19 cellular contexts compared by ENCODE assay signal in the genomic region with DNA sequence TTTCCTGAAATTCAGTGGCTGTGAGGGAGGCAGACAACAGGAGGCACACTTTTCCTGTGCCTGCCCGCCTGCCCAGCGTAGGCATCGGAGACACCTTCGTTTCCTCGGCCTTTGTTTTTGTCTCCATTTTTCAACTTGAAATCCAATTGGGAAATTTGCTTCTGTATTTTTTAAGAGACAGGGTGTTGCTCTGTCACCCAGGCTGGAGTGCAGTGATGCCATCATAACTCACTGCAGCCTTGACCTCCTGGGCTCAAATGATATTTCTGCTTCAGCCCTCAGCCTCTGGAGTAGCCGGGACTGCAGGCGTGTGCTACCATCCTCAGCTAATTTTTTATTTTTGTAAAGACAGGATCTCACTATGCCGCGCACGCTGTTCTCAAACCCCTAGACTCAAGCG. TPM values are rescaled to one million over a fixed set of nuclear protein-coding genes. Genes with fewer than 3 reads are reported as not detected.
DNase-seq lines count a peak whose midpoint lies in the region; ATAC-seq, FAIRE-seq and TF ChIP-seq lines count a peak whose summit lies in the region.
"Had no signal": no experiment of that assay in that cellular context is flagged by ENCODE, and none has a peak within 500 bp of the region (broad histone marks: within the 10 kb centered on the region; RNA-seq: fewer than 3 reads in every experiment).

No MANE protein-coding gene starts in this region.

- H3K9me3 Mint-ChIP-seq in activated T-cell treated with anti-CD3 and anti-CD28 coated beads, Interleukin-2, amount 50 U/mL, for 72 hours, result no peaks in the 10 kb centered on the region
- H3K9me3 Mint-ChIP-seq in chondrocyte (ENCODE audit: low read depth), result no peaks in the 10 kb centered on the region
- H3K9me3 Mint-ChIP-seq: CD4-positive, alpha-beta memory T cell; H9 had no signal

- H3K36me3 Mint-ChIP-seq in activated T-cell treated with anti-CD3 and anti-CD28 coated beads, Interleukin-2, amount 50 U/mL, for 72 hours (ENCODE audit: insufficient read depth in 2 of 2), result peaks cover 0 to 13% of the 10 kb centered on the region in 2 donors
- peaks cover 24% of the 10 kb centered on the region for H3K36me3 Mint-ChIP-seq in chondrocyte (ENCODE audit: low read depth)

- POLR2A ChIA-PET in RWPE1 (lab: Yijun Ruan, JAX; ENCODE audit: low non-redundant PET), result no interaction called here

- H3K27ac ChIP-seq in RWPE1, result 0 out of 2 replicates have a peak overlapping the region, but pooled peaks have one; percentile 9
- H3K27ac ChIP-seq: 22Rv1, A549 had no signal

- FAIRE-seq in urothelium cell line (lab: Jason Lieb, UNC), result peak; percentile 5
- FAIRE-seq: A549, GM12892, GM18507 had no signal

- no peaks in the 10 kb centered on the region for H3K27me3 Mint-ChIP-seq in activated T-cell treated with anti-CD3 and anti-CD28 coated beads, Interleukin-2, amount 50 U/mL, for 72 hours (ENCODE audit: low read depth)
- H3K27me3 Mint-ChIP-seq in chondrocyte (ENCODE audit: low read depth), result no peaks in the 10 kb centered on the region
- H3K27me3 Mint-ChIP-seq: CD4-positive, alpha-beta memory T cell had no signal

- no peak for DNase-seq in activated T-cell treated with anti-CD3 and anti-CD28 coated beads, Interleukin-2, amount 50 U/mL, for 72 hours
- DNase-seq in activated T-cell treated with anti-CD3 and anti-CD28 coated beads for 4 hours, result no peak
- DNase-seq in RWPE1 (ENCODE audit: low spot score), result no peak
- DNase-seq in chondrocyte (ENCODE audit: low spot score), result no peak
- no peak for DNase-seq in urothelium cell line (ENCODE audit: low spot score)
- DNase-seq in mucosa of gallbladder (ENCODE audit: low spot score), result no peak
- DNase-seq in GM20000 (ENCODE audit: low spot score), result no peak
- DNase-seq: AML-193; CD4-positive, alpha-beta memory T cell; DMS153; DMS79; GDM1; GOT3; H9 had no signal

- TF ChIP-seq CTCF in RWPE1 (conservative IDR thresholded peaks at IDR 0.05; ENCODE audit: low read depth) (no peak), chondrocyte (IDR thresholded peaks at IDR 0.05) (peak; percentile 11), GM20000 (IDR thresholded peaks at IDR 0.05; ENCODE audit: extremely low read depth, missing control alignments) (no peak)

- H3K4me3 Mint-ChIP-seq in activated T-cell treated with anti-CD3 and anti-CD28 coated beads, Interleukin-2, amount 50 U/mL, for 72 hours, result no peak overlapping the region
- no peak overlapping the region for H3K4me3 Mint-ChIP-seq in chondrocyte (ENCODE audit: unreplicated experiment)
- H3K4me3 Mint-ChIP-seq: CD14-positive monocyte; CD4-positive, alpha-beta memory T cell; H9 had no signal

- CTCF ChIA-PET in RWPE1 (lab: Yijun Ruan, JAX), result interaction anchor here (0.6 kb wide), 1 partner anchor 12 kb away, joined by 3 read pairs; no protein-coding TSS in a partner anchor

- H3K27ac Mint-ChIP-seq in activated T-cell treated with anti-CD3 and anti-CD28 coated beads, Interleukin-2, amount 50 U/mL, for 72 hours, result peak overlapping the region; percentile 59
- H3K27ac Mint-ChIP-seq in chondrocyte (ENCODE audit: unreplicated experiment), result no peak overlapping the region
- H3K27ac Mint-ChIP-seq: H9 had no signal

- no peaks in the 10 kb centered on the region for H3K4me1 Mint-ChIP-seq in activated T-cell treated with anti-CD3 and anti-CD28 coated beads, Interleukin-2, amount 50 U/mL, for 72 hours (ENCODE audit: low read depth)
- peaks cover 7% of the 10 kb centered on the region for H3K4me1 Mint-ChIP-seq in chondrocyte (ENCODE audit: low read depth)
- H3K4me1 Mint-ChIP-seq: CD14-positive monocyte had no signal

- ATAC-seq in activated T-cell treated with anti-CD3 and anti-CD28 coated beads, Interleukin-2, amount 50 U/mL, for 72 hours (replicated peaks in 1 of 2), result no peak
- ATAC-seq: A549 had no signal

RNA-seq across cellular contexts. Expression of a gene that starts 50.8 kb away (rescaled TPM):
- 10 to 100 TPM; 10.3 to 11.3 TPM for total RNA-seq in activated T-cell treated with anti-CD3 and anti-CD28 coated beads, Interleukin-2, amount 50 U/mL, for 72 hours
- total RNA-seq in chondrocyte (10.8 to 11.9 TPM (median 11.0 TPM) in 3 replicates), mucosa of gallbladder (10.0 TPM)
